In genomic region chr9:114611516-114612271, GRCh38 we compare ENCODE assay signal across 8 cellular contexts. TPM values are rescaled to one million over a fixed set of nuclear protein-coding genes. Genes with fewer than 3 reads are reported as not detected.
DNase-seq lines count a peak whose midpoint lies in the region; ATAC-seq and TF ChIP-seq lines count a peak whose summit lies in the region.

No MANE protein-coding gene starts in this region.

- H3K9ac ChIP-seq in neural cell (ENCODE audit: low read length), result peak overlapping the region; percentile 76

- H3K4me3 ChIP-seq in fibroblast of villous mesenchyme (ENCODE audit: low read depth, low read length) (peak overlapping the region; percentile 62), neural cell (ENCODE audit: low read length) (peak overlapping the region; percentile 76), uterus (peak overlapping the region; percentile 52 to 89)

- H3K27ac Mint-ChIP-seq in activated T-helper 17 cell treated with anti-CD3 and anti-CD28 coated beads, Interleukin-2, amount 50 U/mL, for 72 hours, result peak overlapping the region; percentile 81

- no peak for TF ChIP-seq CTCF in fibroblast of villous mesenchyme (IDR thresholded peaks at IDR 0.05; ENCODE audit: insufficient read depth, low read depth, low read length)
- no peak for TF ChIP-seq CTCF in neural cell (IDR thresholded peaks at IDR 0.05; ENCODE audit: poor library complexity, severe bottlenecking)
- no peak for TF ChIP-seq CTCF in uterus (IDR thresholded peaks at IDR 0.05)

- H3K27me3 Mint-ChIP-seq in activated T-helper 17 cell treated with anti-CD3 and anti-CD28 coated beads, Interleukin-2, amount 50 U/mL, for 72 hours, result no peaks in the 10 kb centered on the region

- H3K36me3 Mint-ChIP-seq in activated T-helper 17 cell treated with anti-CD3 and anti-CD28 coated beads, Interleukin-2, amount 50 U/mL, for 72 hours (ENCODE audit: low read depth), result no peaks in the 10 kb centered on the region

- no peak for TF ChIP-seq RAD21 in neural cell (conservative IDR thresholded peaks at IDR 0.05)

- TF ChIP-seq EP300 in neural cell (conservative IDR thresholded peaks at IDR 0.05; ENCODE audit: poor library complexity, severe bottlenecking), result no peak

- intact Hi-C loops in uterus (cut with DNase I; ENCODE audit: low total_unique reads), result no loop called here

- no peaks in the 10 kb centered on the region for H4K20me1 ChIP-seq in neural cell (ENCODE audit: insufficient read depth)

- H3K27ac ChIP-seq in neural cell (ENCODE audit: low read length) (no peak overlapping the region), uterus (peak overlapping the region; percentile 95 to 98)

- no peaks in the 10 kb centered on the region for H3K4me1 ChIP-seq in uterus

- DNase-seq in AML-193 (lab: John Stamatoyannopoulos, UW) (peak; percentile 62 to 65), NCI-H748 treated with DMSO at 0.1 percent for 48 hours (lab: John Stamatoyannopoulos, UW) (peak; percentile 34), fibroblast of villous mesenchyme (ENCODE audit: low read depth) (peak; percentile 94), uterus (peak; percentile 74 to 76)

- no peaks in the 10 kb centered on the region for H3K9me2 ChIP-seq in neural cell (ENCODE audit: insufficient read depth, low read length)

- no peaks in the 10 kb centered on the region for H3K27me3 ChIP-seq in neural cell (ENCODE audit: insufficient read depth, low read depth, low read length)
- no peaks in the 10 kb centered on the region for H3K27me3 ChIP-seq in uterus

- ATAC-seq in GM18858 (IDR thresholded peaks at IDR 0.05; ENCODE audit: unreplicated experiment) (peak; percentile 9), HG03066 (IDR thresholded peaks at IDR 0.05; ENCODE audit: low read depth, unreplicated experiment) (peak; percentile 26)
- ATAC-seq in activated T-helper 17 cell treated with anti-CD3 and anti-CD28 coated beads, Interleukin-2, amount 50 U/mL, for 72 hours (replicated peaks), result peak; percentile 78

- no peaks in the 10 kb centered on the region for H3K79me2 ChIP-seq in neural cell (replicated peaks; ENCODE audit: insufficient read depth, low read length)

- no peak for TF ChIP-seq POLR2A in uterus (IDR thresholded peaks at IDR 0.05)

- no peaks in the 10 kb centered on the region for H3K9me3 Mint-ChIP-seq in activated T-helper 17 cell treated with anti-CD3 and anti-CD28 coated beads, Interleukin-2, amount 50 U/mL, for 72 hours

- no peaks in the 10 kb centered on the region for H3F3A ChIP-seq in neural cell (ENCODE audit: insufficient read depth, low read length, poor library complexity, severe bottlenecking)

- H3K9me3 ChIP-seq in neural cell (ENCODE audit: low read length) (no peaks in the 10 kb centered on the region), uterus (no peaks in the 10 kb centered on the region)

- H3K4me2 ChIP-seq in neural cell (ENCODE audit: low read length), result peak overlapping the region; percentile 76

- H2AFZ ChIP-seq in neural cell (ENCODE audit: low read depth, low read length), result peak overlapping the region; percentile 65

- peaks cover 24% of the 10 kb centered on the region for H3K4me1 Mint-ChIP-seq in activated T-helper 17 cell treated with anti-CD3 and anti-CD28 coated beads, Interleukin-2, amount 50 U/mL, for 72 hours

- peak overlapping the region; percentile 81 for H3K4me3 Mint-ChIP-seq in activated T-helper 17 cell treated with anti-CD3 and anti-CD28 coated beads, Interleukin-2, amount 50 U/mL, for 72 hours

- no peaks in the 10 kb centered on the region for H3K36me3 ChIP-seq in neural cell (ENCODE audit: insufficient read depth, low read length)
- H3K36me3 ChIP-seq in uterus, result no peaks in the 10 kb centered on the region

TF ChIP-seq in neural cell, 6 proteins besides CTCF, POLR2A, EP300 and RAD21:
- TF ChIP-seq MXI1 (conservative IDR thresholded peaks at IDR 0.05; ENCODE audit: poor library complexity, severe bottlenecking) (peak; percentile 19), EZH2 (IDR thresholded peaks at IDR 0.05; ENCODE audit: borderline replicate concordance, insufficient read depth, low read length, poor library complexity, severe bottlenecking) (no peak), REST (IDR thresholded peaks at IDR 0.05; ENCODE audit: borderline replicate concordance) (peak; percentile 21), POLR2AphosphoS5 (IDR thresholded peaks at IDR 0.05) (no peak)

RNA-seq across cellular contexts. Expression of gene TMEM268, which starts 0.6 kb away (rescaled TPM):
- 10 to 100 TPM; 12.6 to 21.0 TPM for total RNA-seq in activated T-helper 17 cell treated with anti-CD3 and anti-CD28 coated beads, Interleukin-2, amount 50 U/mL, for 72 hours
- total RNA-seq in fibroblast of villous mesenchyme (7.3 and 11.0 TPM in 2 replicates), uterus (10 to 100 TPM in 2 of 4 donors, 1 to 10 TPM in 2; 4.1 to 16.5 (median 8.5) TPM)
- polyA plus RNA-seq in neural cell, result 8.5 TPM in 2 replicates
- 14.9 and 15.0 TPM in 2 replicates for polyA minus RNA-seq in neural cell

RNA-seq across cellular contexts. Expression of gene ATP6V1G1, which starts 24.1 kb away (rescaled TPM):
- total RNA-seq in activated T-helper 17 cell treated with anti-CD3 and anti-CD28 coated beads, Interleukin-2, amount 50 U/mL, for 72 hours, result 10 to 100 TPM; 33.5 to 37.9 TPM
- 114 and 123 TPM in 2 replicates for total RNA-seq in fibroblast of villous mesenchyme
- polyA plus RNA-seq in neural cell, result 699 and 802 TPM in 2 replicates
- polyA minus RNA-seq in neural cell, result 262 and 287 TPM in 2 replicates
- total RNA-seq in uterus, result 100 to 1,000 TPM in 2 of 4 donors, 10 to 100 TPM in 2; 90.9 to 310 (median 130) TPM

RNA-seq across cellular contexts. Expression of gene TEX53, which starts 45.9 kb away (rescaled TPM):
- not detected for total RNA-seq in activated T-helper 17 cell treated with anti-CD3 and anti-CD28 coated beads, Interleukin-2, amount 50 U/mL, for 72 hours
- not detected in 2 replicates for total RNA-seq in fibroblast of villous mesenchyme
- not detected in 2 replicates for polyA plus RNA-seq in neural cell
- not detected in 2 replicates for polyA minus RNA-seq in neural cell
- total RNA-seq in uterus, result not detected

Comparison
In these comparisons a context has a peak if more than half of its experiments do, and no peak if none do; other contexts are left out.
1. DNase-seq: peak in every context shown above with its lines; median percentile 94 in fibroblast of villous mesenchyme; 75 in uterus; 64 in AML-193; 34 in NCI-H748 treated with DMSO at 0.1 percent for 48 hours.
2. ATAC-seq: peak in every context shown above with its lines; median percentile 78 in activated T-helper 17 cell treated with anti-CD3 and anti-CD28 coated beads, Interleukin-2, amount 50 U/mL, for 72 hours; 26 in HG03066; 9 in GM18858.